Comparison of ENCODE assay signal across 22 cellular contexts in the genomic region with DNA sequence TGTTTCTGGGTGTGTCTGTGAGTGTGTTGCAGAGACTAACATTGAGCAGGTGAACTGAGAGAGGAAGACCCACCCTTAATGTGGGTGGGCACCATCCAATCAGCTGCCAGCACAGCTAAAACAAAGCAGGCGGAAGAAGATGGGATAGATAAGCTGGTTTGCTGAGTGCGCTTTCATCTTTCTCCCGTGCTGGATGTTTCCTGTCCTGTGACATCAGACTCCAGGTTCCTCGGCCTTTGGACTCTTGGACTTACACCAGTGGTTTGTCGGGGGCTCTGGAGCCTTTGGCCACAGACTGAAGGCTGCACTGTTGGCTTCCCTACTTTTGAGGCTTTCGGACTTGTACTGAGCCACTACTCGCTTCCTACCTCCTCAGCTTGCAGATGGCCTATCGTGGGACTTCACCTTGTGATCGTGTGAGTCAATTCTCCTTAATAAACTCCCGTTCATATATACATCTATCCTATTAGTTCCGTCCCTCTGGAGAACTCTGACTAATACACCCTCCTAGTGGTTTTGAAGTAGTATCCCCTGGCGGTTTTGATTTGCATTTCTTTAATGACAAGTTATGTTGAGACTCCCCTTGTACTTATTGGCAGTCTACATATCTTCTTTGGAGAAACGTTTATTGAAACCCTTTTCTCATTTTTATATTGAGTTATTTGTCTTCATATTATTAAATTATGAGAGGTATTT.
"Had no signal": no experiment of that assay in that cellular context is flagged by ENCODE, and none has a peak within 500 bp of the region (broad histone marks: within the 10 kb centered on the region; RNA-seq: fewer than 3 reads in every experiment).

No MANE protein-coding gene starts in this region.

- H3K4me1 Mint-ChIP-seq: T-cell, T-helper 17 cell had no signal

- H3K27me3 ChIP-seq: SJCRH30 had no signal

- H3K27ac Mint-ChIP-seq: T-cell, T-helper 17 cell had no signal

- DNase-seq: Kasumi-1, KG1, MM.1S, NCI-H1092 treated with DMSO at 0.1 percent for 48 hours, NCI-H1436, NCI-H187, NCI-H2029, NCI-H2081 treated with DMSO at 0.1 percent for 48 hours, NCI-H2171, NCI-H226, NCI-H446, NCI-H510A, NCI-H524 treated with DMSO at 0.1 percent for 48 hours, NCI-H69, NCI-H774, SHP77, SJCRH30, T-cell, T-helper 17 cell had no signal

- H3K27ac ChIP-seq: RWPE1, SJCRH30, SK-N-MC had no signal

- H3K27me3 Mint-ChIP-seq: T-cell, T-helper 17 cell had no signal

- H3K9me3 ChIP-seq: SJCRH30 had no signal

- H3K4me3 ChIP-seq: SJCRH30, SK-N-MC had no signal

- H3K4me1 ChIP-seq: SJCRH30 had no signal

- H3K36me3 ChIP-seq: SJCRH30 had no signal

- H3K36me3 Mint-ChIP-seq: T-cell had no signal

- ATAC-seq: Panc1, T-cell, T-helper 17 cell had no signal

- H3K4me3 Mint-ChIP-seq: T-cell, T-helper 17 cell had no signal
